Comparison of ENCODE assay signal across 1 cellular context in the genomic region with DNA sequence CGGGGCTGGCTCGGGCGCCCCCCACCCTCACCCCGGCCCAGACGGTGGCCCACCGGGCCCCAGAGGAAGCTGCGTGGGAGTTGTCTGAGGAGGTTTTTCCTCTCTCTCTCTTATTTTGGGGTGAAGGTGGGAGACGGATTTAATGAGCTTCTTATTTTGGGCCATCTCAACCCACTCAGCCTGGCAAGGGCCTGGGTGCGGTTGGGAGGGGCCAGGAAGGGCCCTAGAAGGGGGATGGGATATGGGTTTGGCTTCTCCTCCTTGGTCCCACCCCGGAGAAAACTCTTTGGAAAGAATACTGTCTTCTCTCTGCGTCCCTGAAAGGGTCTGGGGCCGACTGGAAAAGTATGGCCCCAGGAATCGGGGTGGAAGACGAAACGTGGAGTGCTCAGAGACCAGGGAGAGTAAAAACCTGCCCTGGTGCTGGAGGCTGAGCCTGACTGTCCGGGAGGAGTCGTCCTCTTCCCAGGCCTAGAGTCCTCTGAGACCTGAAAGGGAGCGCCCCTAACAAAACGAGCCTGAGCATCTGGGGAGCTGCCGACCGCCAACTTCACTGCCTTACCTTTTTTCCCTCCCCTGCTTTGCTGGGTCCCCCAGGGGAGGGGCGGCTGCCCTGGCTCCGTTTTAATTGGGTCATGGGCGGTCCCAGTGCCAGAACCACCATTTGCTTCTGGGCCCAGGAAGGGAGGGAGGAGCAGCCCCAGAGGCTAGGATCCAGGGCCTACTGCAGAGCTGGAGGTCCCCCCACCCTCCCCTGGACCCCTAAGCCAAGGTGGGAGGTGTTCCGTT.
TF ChIP-seq lines count a peak whose summit lies in the region.

No MANE protein-coding gene starts in this region.

TF ChIP-seq in WTC11, 78 proteins besides CTCF, POLR2A, EP300 and RAD21 (continued from another document):
- TF ChIP-seq, protein P1, sequence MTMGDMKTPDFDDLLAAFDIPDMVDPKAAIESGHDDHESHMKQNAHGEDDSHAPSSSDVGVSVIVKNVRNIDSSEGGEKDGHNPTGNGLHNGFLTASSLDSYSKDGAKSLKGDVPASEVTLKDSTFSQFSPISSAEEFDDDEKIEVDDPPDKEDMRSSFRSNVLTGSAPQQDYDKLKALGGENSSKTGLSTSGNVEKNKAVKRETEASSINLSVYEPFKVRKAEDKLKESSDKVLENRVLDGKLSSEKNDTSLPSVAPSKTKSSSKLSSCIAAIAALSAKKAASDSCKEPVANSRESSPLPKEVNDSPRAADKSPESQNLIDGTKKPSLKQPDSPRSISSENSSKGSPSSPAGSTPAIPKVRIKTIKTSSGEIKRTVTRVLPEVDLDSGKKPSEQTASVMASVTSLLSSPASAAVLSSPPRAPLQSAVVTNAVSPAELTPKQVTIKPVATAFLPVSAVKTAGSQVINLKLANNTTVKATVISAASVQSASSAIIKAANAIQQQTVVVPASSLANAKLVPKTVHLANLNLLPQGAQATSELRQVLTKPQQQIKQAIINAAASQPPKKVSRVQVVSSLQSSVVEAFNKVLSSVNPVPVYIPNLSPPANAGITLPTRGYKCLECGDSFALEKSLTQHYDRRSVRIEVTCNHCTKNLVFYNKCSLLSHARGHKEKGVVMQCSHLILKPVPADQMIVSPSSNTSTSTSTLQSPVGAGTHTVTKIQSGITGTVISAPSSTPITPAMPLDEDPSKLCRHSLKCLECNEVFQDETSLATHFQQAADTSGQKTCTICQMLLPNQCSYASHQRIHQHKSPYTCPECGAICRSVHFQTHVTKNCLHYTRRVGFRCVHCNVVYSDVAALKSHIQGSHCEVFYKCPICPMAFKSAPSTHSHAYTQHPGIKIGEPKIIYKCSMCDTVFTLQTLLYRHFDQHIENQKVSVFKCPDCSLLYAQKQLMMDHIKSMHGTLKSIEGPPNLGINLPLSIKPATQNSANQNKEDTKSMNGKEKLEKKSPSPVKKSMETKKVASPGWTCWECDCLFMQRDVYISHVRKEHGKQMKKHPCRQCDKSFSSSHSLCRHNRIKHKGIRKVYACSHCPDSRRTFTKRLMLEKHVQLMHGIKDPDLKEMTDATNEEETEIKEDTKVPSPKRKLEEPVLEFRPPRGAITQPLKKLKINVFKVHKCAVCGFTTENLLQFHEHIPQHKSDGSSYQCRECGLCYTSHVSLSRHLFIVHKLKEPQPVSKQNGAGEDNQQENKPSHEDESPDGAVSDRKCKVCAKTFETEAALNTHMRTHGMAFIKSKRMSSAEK (CRISPR knock-in tag; IDR thresholded peaks at IDR 0.05; ENCODE audit: borderline replicate concordance), result no peak
- TF ChIP-seq, protein P2, sequence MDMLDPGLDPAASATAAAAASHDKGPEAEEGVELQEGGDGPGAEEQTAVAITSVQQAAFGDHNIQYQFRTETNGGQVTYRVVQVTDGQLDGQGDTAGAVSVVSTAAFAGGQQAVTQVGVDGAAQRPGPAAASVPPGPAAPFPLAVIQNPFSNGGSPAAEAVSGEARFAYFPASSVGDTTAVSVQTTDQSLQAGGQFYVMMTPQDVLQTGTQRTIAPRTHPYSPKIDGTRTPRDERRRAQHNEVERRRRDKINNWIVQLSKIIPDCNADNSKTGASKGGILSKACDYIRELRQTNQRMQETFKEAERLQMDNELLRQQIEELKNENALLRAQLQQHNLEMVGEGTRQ (CRISPR knock-in tag; IDR thresholded peaks at IDR 0.05), result no peak
- TF ChIP-seq, protein P3, sequence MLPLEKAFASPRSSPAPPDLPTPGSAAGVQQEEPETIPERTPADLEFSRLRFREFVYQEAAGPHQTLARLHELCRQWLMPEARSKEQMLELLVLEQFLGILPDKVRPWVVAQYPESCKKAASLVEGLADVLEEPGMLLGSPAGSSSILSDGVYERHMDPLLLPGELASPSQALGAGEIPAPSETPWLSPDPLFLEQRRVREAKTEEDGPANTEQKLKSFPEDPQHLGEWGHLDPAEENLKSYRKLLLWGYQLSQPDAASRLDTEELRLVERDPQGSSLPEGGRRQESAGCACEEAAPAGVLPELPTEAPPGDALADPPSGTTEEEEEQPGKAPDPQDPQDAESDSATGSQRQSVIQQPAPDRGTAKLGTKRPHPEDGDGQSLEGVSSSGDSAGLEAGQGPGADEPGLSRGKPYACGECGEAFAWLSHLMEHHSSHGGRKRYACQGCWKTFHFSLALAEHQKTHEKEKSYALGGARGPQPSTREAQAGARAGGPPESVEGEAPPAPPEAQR (CRISPR knock-in tag; IDR thresholded peaks at IDR 0.05), result no peak
- TF ChIP-seq, protein P4, sequence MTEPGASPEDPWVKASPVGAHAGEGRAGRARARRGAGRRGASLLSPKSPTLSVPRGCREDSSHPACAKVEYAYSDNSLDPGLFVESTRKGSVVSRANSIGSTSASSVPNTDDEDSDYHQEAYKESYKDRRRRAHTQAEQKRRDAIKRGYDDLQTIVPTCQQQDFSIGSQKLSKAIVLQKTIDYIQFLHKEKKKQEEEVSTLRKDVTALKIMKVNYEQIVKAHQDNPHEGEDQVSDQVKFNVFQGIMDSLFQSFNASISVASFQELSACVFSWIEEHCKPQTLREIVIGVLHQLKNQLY (CRISPR knock-in tag; IDR thresholded peaks at IDR 0.05), result no peak
- TF ChIP-seq, protein P5, sequence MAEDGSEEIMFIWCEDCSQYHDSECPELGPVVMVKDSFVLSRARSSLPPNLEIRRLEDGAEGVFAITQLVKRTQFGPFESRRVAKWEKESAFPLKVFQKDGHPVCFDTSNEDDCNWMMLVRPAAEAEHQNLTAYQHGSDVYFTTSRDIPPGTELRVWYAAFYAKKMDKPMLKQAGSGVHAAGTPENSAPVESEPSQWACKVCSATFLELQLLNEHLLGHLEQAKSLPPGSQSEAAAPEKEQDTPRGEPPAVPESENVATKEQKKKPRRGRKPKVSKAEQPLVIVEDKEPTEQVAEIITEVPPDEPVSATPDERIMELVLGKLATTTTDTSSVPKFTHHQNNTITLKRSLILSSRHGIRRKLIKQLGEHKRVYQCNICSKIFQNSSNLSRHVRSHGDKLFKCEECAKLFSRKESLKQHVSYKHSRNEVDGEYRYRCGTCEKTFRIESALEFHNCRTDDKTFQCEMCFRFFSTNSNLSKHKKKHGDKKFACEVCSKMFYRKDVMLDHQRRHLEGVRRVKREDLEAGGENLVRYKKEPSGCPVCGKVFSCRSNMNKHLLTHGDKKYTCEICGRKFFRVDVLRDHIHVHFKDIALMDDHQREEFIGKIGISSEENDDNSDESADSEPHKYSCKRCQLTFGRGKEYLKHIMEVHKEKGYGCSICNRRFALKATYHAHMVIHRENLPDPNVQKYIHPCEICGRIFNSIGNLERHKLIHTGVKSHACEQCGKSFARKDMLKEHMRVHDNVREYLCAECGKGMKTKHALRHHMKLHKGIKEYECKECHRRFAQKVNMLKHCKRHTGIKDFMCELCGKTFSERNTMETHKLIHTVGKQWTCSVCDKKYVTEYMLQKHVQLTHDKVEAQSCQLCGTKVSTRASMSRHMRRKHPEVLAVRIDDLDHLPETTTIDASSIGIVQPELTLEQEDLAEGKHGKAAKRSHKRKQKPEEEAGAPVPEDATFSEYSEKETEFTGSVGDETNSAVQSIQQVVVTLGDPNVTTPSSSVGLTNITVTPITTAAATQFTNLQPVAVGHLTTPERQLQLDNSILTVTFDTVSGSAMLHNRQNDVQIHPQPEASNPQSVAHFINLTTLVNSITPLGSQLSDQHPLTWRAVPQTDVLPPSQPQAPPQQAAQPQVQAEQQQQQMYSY (CRISPR knock-in tag; IDR thresholded peaks at IDR 0.05), result no peak
